In the genomic region with DNA sequence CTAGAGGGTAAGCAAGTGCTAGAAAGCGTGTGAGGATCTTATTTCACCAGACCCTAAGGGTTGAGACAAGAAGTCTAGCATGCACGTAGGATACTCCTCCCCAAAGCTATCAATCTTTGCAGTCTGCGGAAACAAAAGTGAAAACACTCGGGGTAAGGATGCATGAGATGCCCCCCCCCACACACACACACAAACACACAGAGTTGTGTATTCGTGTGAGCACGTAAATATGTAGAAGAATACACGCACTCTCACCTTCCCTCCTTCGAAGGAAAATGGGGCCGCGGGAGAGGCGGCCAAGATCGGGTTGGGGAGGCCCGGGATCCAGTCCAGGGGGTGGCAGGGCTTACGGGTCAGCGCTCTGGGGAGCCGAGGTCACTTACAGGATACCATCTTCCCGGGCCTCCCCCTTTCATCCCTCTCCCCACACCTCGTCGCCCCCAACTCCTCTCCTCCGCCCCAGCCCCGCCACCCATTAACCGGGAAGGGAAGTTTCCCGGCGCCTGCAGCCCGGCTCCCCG, we compare ENCODE assay signal across 8 cellular contexts. TPM values are rescaled to one million over a fixed set of nuclear protein-coding genes. Genes with fewer than 3 reads are reported as not detected.
DNase-seq lines count a peak whose midpoint lies in the region; ATAC-seq, FAIRE-seq and TF ChIP-seq lines count a peak whose summit lies in the region.

No MANE protein-coding gene starts in this region.

- no peak for TF ChIP-seq POLR2A in GM12891 (IDR thresholded peaks at IDR 0.05; ENCODE audit: low read depth, low read length)

- FAIRE-seq in GM12891 (lab: Jason Lieb, UNC), result no peak

- TF ChIP-seq CTCF in PC-9 (conservative IDR thresholded peaks at IDR 0.05) (no peak), left lung (IDR thresholded peaks at IDR 0.05) (no peak), thoracic aorta (IDR thresholded peaks at IDR 0.05) (no peak)

- peak; percentile 47 for ATAC-seq in HG02852 (IDR thresholded peaks at IDR 0.05; ENCODE audit: unreplicated experiment)
- ATAC-seq in left lung, result peak; percentile 16
- ATAC-seq in thoracic aorta (ENCODE audit: insufficient number of reproducible peaks, low FRiP score, low read depth), result no peak

- H3K27me3 ChIP-seq in PC-9 (ENCODE audit: insufficient read depth, low read depth), result no peaks in the 10 kb centered on the region
- H3K27me3 ChIP-seq in left lung, result no peaks in the 10 kb centered on the region
- no peaks in the 10 kb centered on the region for H3K27me3 ChIP-seq in thoracic aorta (replicated peaks; ENCODE audit: insufficient read depth)

- peak overlapping the region; percentile 72 for H2AFZ ChIP-seq in PC-9

- no peaks in the 10 kb centered on the region for H3K9me3 ChIP-seq in PC-9 (ENCODE audit: insufficient read depth, low read depth)
- H3K9me3 ChIP-seq in left lung, result no peaks in the 10 kb centered on the region
- H3K9me3 ChIP-seq in thoracic aorta, result no peaks in the 10 kb centered on the region

- peak overlapping the region; percentile 92 for H3K4me2 ChIP-seq in PC-9

- intact Hi-C loops in PC-9 (cut with micrococcal nuclease; ENCODE audit: unreplicated experiment), result no loop called here
- intact Hi-C loops in left lung (cut with DNase I), result no loop called here

- POLR2A ChIA-PET in PC-9 (lab: Charles Lee; ENCODE audit: unreplicated experiment), result interaction anchor here (0.7 kb wide), 1 partner anchor 14 kb away, joined by 4 read pairs; no protein-coding TSS in a partner anchor

- CTCF ChIA-PET in PC-9 (lab: Charles Lee), result no interaction called here

- H3K4me1 ChIP-seq in PC-9 (replicated peaks; ENCODE audit: insufficient read depth), result peaks cover 14% of the 10 kb centered on the region
- peaks cover 10 to 45% of the 10 kb centered on the region in 2 donors for H3K4me1 ChIP-seq in left lung
- peaks cover 30 to 49% of the 10 kb centered on the region in 2 donors for H3K4me1 ChIP-seq in thoracic aorta (ENCODE audit: control insufficient read depth in 1 of 2, low read depth in 2 of 2)

- H3F3A ChIP-seq in PC-9 (ENCODE audit: insufficient read depth, low read depth), result no peaks in the 10 kb centered on the region

- peak; percentile 29 for DNase-seq in ACHN
- peak; percentile 39 for DNase-seq in GM12891 (ENCODE audit: insufficient read length, low spot score)
- DNase-seq in PC-9, result peak in 1 of 2 experiments; percentile 0
- peak; percentile 8 for DNase-seq in cerebellum (ENCODE audit: low spot score)
- DNase-seq in left lung, result no peak
- DNase-seq in thoracic aorta (ENCODE audit: low spot score), result peak; percentile 4
- no peak for DNase-seq in NCI-H82 treated with DMSO at 0.1 percent for 48 hours (lab: John Stamatoyannopoulos, UW; ENCODE audit: unreplicated experiment)

- no peak overlapping the region for H3K27ac ChIP-seq in PC-9
- peak overlapping the region; percentile 90 to 94 for H3K27ac ChIP-seq in left lung
- H3K27ac ChIP-seq in thoracic aorta, result peak overlapping the region; percentile 86 to 93

- H3K79me2 ChIP-seq in PC-9 (ENCODE audit: low read depth), result peaks cover 48% of the 10 kb centered on the region

- no peaks in the 10 kb centered on the region for H3K9me2 ChIP-seq in PC-9 (ENCODE audit: insufficient read depth)

- H3K36me3 ChIP-seq in PC-9 (ENCODE audit: low read depth), result no peaks in the 10 kb centered on the region
- H3K36me3 ChIP-seq in left lung, result no peaks in the 10 kb centered on the region
- no peaks in the 10 kb centered on the region for H3K36me3 ChIP-seq in thoracic aorta

- H3K4me3 ChIP-seq in PC-9 (peak overlapping the region; percentile 67), left lung (peak overlapping the region; percentile 82 to 93), thoracic aorta (peak overlapping the region; percentile 97)

- BruUV-seq in PC-9 (replicated peaks; lab: Mats Ljungman, UMichigan), result no TSS peak

- no peaks in the 10 kb centered on the region for H4K20me1 ChIP-seq in PC-9 (ENCODE audit: insufficient read depth)

- in situ Hi-C loops in ACHN (cut with HindIII; ENCODE audit: low pct_ligation_motif_present, low pct_unique_long_range_greater_than_20kb, low sequenced_read_pairs), result no loop called here

TF ChIP-seq in GM12891, 5 proteins besides CTCF, POLR2A, EP300 and RAD21:
- no peak for TF ChIP-seq PAX5 (IDR thresholded peaks at IDR 0.05; ENCODE audit: insufficient read depth, low read length, severe bottlenecking)
- TF ChIP-seq SPI1 (IDR thresholded peaks at IDR 0.05; ENCODE audit: low read depth, low read length), result no peak
- no peak for TF ChIP-seq POLR2AphosphoS5 (IDR thresholded peaks at IDR 0.05; ENCODE audit: low read depth, low read length)
- no peak for TF ChIP-seq POU2F2 (IDR thresholded peaks at IDR 0.05; ENCODE audit: low read depth, low read length)
- no peak for TF ChIP-seq TAF1 (IDR thresholded peaks at IDR 0.05; ENCODE audit: low read depth, low read length)

RNA-seq across cellular contexts. Expression of a gene that starts 0.4 kb away (rescaled TPM):
- polyA plus RNA-seq in GM12891 (2012; ENCODE audit: low read depth, missing spikeins), result 15.2 TPM
- total RNA-seq in PC-9 (2021), result 24.7 and 31.5 TPM in 2 replicates
- 30.0 TPM for total RNA-seq in cerebellum
- total RNA-seq in left lung, result 10 to 100 TPM; 28.7 to 36.3 TPM
- 10 to 100 TPM in 1 of 2 donors, 1 to 10 TPM in 1; 9.6 to 11.8 TPM for total RNA-seq in thoracic aorta

RNA-seq across cellular contexts. Expression of a gene that starts 36.9 kb away (rescaled TPM):
- 57.6 TPM for polyA plus RNA-seq in GM12891 (2012; ENCODE audit: low read depth, missing spikeins)
- total RNA-seq in PC-9 (2021), result 25.6 and 28.3 TPM in 2 replicates
- total RNA-seq in cerebellum, result 16.0 TPM
- total RNA-seq in left lung, result 10 to 100 TPM; 17.6 to 25.7 TPM
- total RNA-seq in thoracic aorta, result 10 to 100 TPM; 34.1 to 53.4 TPM

Comparison
In these comparisons a context has a peak if more than half of its experiments do, and no peak if none do; other contexts are left out.
1. DNase-seq: peak in ACHN (single experiment), GM12891 (single experiment), cerebellum (single experiment) and thoracic aorta (single experiment); none in left lung (0 of 2) and NCI-H82 treated with DMSO at 0.1 percent for 48 hours (single experiment).
2. Peak in every context shown above with its lines, with median percentiles within 50 percentile points of each other: H3K4me3 ChIP-seq.